Comparison of ENCODE assay signal across 7 cellular contexts in genomic region chr12:106140223-106140986, GRCh38. TPM values are rescaled to one million over a fixed set of nuclear protein-coding genes. Genes with fewer than 3 reads are reported as not detected.
A peak's percentile ranks its signal among the peaks of the same experiment; 100 is the strongest.
DNase-seq lines count a peak whose midpoint lies in the region; TF ChIP-seq lines count a peak whose summit lies in the region.

No MANE protein-coding gene starts in this region.

- H3K9me3 Mint-ChIP-seq in IgD-negative memory B cell: no peaks in the 10 kb centered on the region

- H3K9me3 ChIP-seq in breast epithelium: no peaks in the 10 kb centered on the region

- no peak for TF ChIP-seq CTCF in breast epithelium (IDR thresholded peaks at IDR 0.05)

- no peaks in the 10 kb centered on the region for H3K36me3 ChIP-seq in breast epithelium

- no peaks in the 10 kb centered on the region for H3K4me1 ChIP-seq in breast epithelium

- H3K27me3 ChIP-seq in breast epithelium (no peaks in the 10 kb centered on the region), layer of hippocampus (ENCODE audit: control insufficient read depth, insufficient read depth, low read length) (no peaks in the 10 kb centered on the region)

- no peak overlapping the region for H3K27ac Mint-ChIP-seq in IgD-negative memory B cell

- peak overlapping the region; percentile 81 to 96 (median 89) for H3K4me3 ChIP-seq in breast epithelium

- peaks cover 0 to 11% (median 8%) of the 10 kb centered on the region in 3 donors for H3K4me1 Mint-ChIP-seq in IgD-negative memory B cell

- TF ChIP-seq POLR2A in breast epithelium (IDR thresholded peaks at IDR 0.05): no peak

- H3K4me3 Mint-ChIP-seq in IgD-negative memory B cell: peak overlapping the region in 3 of 4 donors; percentile 48 to 88 (median 49)

- peaks cover 49% of the 10 kb centered on the region for H3K27me3 Mint-ChIP-seq in IgD-negative memory B cell

- intact Hi-C loops in breast epithelium (cut with DNase I; ENCODE audit: low total_unique reads): no loop called here

- H3K27ac ChIP-seq in breast epithelium (peak overlapping the region; percentile 88 to 97), layer of hippocampus (ENCODE audit: low read depth, low read length) (peak overlapping the region; percentile 91), substantia nigra (ENCODE audit: low read depth, low read length, poor library complexity, severe bottlenecking) (peak overlapping the region; percentile 97)

- no peaks in the 10 kb centered on the region for H3K36me3 Mint-ChIP-seq in IgD-negative memory B cell

- no peak for DNase-seq in breast epithelium (ENCODE audit: low spot score in 2 of 2)
- DNase-seq in substantia nigra (lab: John Stamatoyannopoulos, UW): peak in 9 of 49 donors; percentile 12 to 54 (median 30)
- DNase-seq in SW480 (ENCODE audit: low spot score): no peak
- DNase-seq in dermis blood vessel endothelial cell: no peak
- DNase-seq in stimulated activated CD4-positive, alpha-beta T cell treated with anti-CD3 and anti-CD28 coated beads, Interleukin-2, amount 100 ng/mL, for 48 hours: no peak

RNA-seq across cellular contexts. Expression of gene NUAK1, which starts 1.7 kb away (rescaled TPM):
- not detected for polyA plus RNA-seq in IgD-negative memory B cell
- 10 to 100 TPM in 2 of 3 donors, 1 to 10 TPM in 1; 6.0 to 20.2 (median 13.1) TPM for total RNA-seq in breast epithelium
- 73.9 and 158 TPM in 2 replicates for total RNA-seq in dermis blood vessel endothelial cell
